ENCODE assay signal across 1 cellular context in the genomic region with DNA sequence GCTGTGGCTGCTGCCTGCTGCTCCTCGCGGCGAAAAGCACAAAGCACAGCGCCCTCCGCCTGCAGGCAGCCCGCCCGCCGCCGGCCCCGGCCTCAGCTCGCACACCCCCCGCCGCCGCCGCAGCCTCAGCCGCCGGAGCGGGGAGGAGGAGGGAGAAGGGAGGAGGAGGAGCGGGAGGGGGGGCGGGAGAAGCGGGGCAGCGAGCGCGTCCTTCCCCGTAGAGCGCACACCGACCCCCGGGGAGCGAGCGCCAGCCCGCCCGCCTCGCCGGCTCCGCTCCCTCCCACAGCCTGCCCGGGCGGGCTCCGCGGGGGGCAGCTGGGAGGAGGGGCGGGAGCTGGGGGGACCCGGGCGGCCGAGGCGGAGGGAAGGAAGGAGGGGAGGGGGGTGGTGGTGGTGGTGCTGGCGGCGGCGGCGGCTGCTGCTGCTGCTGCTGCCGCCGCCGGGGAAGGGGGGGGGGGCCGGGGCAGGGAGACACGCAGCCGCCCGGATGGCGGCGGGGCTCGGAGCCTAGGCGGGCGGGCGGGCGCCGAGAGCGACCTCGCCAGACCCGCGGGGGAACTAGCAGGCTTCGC.
A peak's percentile ranks its signal among the peaks of the same experiment; 100 is the strongest.
TF ChIP-seq lines count a peak whose summit lies in the region.

A gene with protein sequence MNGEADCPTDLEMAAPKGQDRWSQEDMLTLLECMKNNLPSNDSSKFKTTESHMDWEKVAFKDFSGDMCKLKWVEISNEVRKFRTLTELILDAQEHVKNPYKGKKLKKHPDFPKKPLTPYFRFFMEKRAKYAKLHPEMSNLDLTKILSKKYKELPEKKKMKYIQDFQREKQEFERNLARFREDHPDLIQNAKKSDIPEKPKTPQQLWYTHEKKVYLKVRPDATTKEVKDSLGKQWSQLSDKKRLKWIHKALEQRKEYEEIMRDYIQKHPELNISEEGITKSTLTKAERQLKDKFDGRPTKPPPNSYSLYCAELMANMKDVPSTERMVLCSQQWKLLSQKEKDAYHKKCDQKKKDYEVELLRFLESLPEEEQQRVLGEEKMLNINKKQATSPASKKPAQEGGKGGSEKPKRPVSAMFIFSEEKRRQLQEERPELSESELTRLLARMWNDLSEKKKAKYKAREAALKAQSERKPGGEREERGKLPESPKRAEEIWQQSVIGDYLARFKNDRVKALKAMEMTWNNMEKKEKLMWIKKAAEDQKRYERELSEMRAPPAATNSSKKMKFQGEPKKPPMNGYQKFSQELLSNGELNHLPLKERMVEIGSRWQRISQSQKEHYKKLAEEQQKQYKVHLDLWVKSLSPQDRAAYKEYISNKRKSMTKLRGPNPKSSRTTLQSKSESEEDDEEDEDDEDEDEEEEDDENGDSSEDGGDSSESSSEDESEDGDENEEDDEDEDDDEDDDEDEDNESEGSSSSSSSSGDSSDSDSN (minus strand): TSS at position 40 of the 575 bp plus-strand sequence. CDS start 1,446 bp downstream, outside the sequence.

TF ChIP-seq in GM12878, 131 proteins besides CTCF, POLR2A, EP300 and RAD21:
- TF ChIP-seq BHLHE40 (IDR thresholded peaks at IDR 0.05; ENCODE audit: borderline replicate concordance in 1 of 2, low read depth in 2 of 2, low read length in 1 of 2) (peak in 1 of 2 experiments; percentile 2; a peak in 1 of 4 replicates), GABPA (IDR thresholded peaks at IDR 0.05; ENCODE audit: low read depth) (no peak), CEBPB (IDR thresholded peaks at IDR 0.05; ENCODE audit: borderline replicate concordance in 1 of 2, low read depth in 2 of 2, low read length in 2 of 2) (no peak), TARDBP (IDR thresholded peaks at IDR 0.05; ENCODE audit: borderline replicate concordance) (no peak), NFXL1 (IDR thresholded peaks at IDR 0.05; ENCODE audit: borderline replicate concordance) (peak; percentile 90; the same call in 1 of the 2 replicates), CEBPZ (IDR thresholded peaks at IDR 0.05; ENCODE audit: low read depth, low read length) (no peak), ZNF24 (IDR thresholded peaks at IDR 0.05) (no peak), POLR2AphosphoS2 (IDR thresholded peaks at IDR 0.05; ENCODE audit: low read depth, low read length) (no peak), RAD51 (IDR thresholded peaks at IDR 0.05) (no peak)
